8 cellular contexts compared by ENCODE assay signal in the genomic region with DNA sequence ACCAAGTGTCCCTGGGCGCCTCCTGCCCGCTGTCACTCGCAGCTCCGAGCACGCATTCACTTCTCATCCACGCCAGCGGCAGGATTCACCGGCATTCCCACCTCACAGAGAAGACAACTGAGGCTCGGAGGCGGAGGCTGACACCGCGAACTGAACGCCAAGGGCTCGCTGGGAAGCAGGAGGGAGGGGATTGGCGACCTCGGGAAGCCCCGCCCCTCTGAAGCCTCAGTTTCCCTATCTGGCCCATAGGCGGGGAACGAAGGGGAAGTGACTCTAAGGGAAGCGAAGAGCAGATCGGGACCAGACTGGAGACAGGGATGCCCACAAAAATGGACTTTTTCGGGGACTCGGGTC. TPM values are rescaled to one million over a fixed set of nuclear protein-coding genes. Genes with fewer than 3 reads are reported as not detected.
DNase-seq lines count a peak whose midpoint lies in the region; TF ChIP-seq lines count a peak whose summit lies in the region.

No MANE protein-coding gene starts in this region.

- H3K9me3 ChIP-seq in PC-9 (ENCODE audit: insufficient read depth, low read depth), result no peaks in the 10 kb centered on the region

- no peaks in the 10 kb centered on the region for H4K20me1 ChIP-seq in PC-9 (ENCODE audit: insufficient read depth)

- 0 out of 2 replicates have a peak overlapping the region, but pooled peaks have one; percentile 49 for H3K27ac ChIP-seq in PC-9

- H3K9me2 ChIP-seq in PC-9 (ENCODE audit: insufficient read depth), result no peaks in the 10 kb centered on the region

- no peaks in the 10 kb centered on the region for H3K27me3 ChIP-seq in PC-9 (ENCODE audit: insufficient read depth, low read depth)

- peak overlapping the region; percentile 91 for H2AFZ ChIP-seq in PC-9

- H3K79me2 ChIP-seq in PC-9 (ENCODE audit: low read depth), result peaks cover 9% of the 10 kb centered on the region

- H3F3A ChIP-seq in PC-9 (ENCODE audit: insufficient read depth, low read depth), result no peaks in the 10 kb centered on the region

- DNase-seq in ELR (ENCODE audit: low read depth) (peak; percentile 55), PC-9 (no peak), epithelial cell of esophagus (ENCODE audit: low read depth) (no peak), myocyte (ENCODE audit: low read depth) (peak; percentile 73), T1000 (lab: John Stamatoyannopoulos, UW) (no peak), NCI-H526 treated with DMSO at 0.1 percent for 48 hours (lab: John Stamatoyannopoulos, UW) (no peak), CD1c-positive myeloid dendritic cell (ENCODE audit: extremely low spot score) (no peak), posterior vena cava (ENCODE audit: low spot score) (no peak)

- H3K4me1 ChIP-seq in PC-9 (replicated peaks; ENCODE audit: insufficient read depth), result no peaks in the 10 kb centered on the region

- BruUV-seq in PC-9 (replicated peaks; lab: Mats Ljungman, UMichigan), result TSS peak; percentile 66

- no peaks in the 10 kb centered on the region for H3K36me3 ChIP-seq in PC-9 (ENCODE audit: low read depth)

- CTCF ChIA-PET in PC-9 (lab: Charles Lee), result no interaction called here

- H3K4me2 ChIP-seq in PC-9, result peak overlapping the region; percentile 85

- H3K4me3 ChIP-seq in PC-9 (peak overlapping the region; percentile 99), epithelial cell of esophagus (ENCODE audit: low read length) (peak overlapping the region; percentile 98)

- intact Hi-C loops in PC-9 (cut with micrococcal nuclease; ENCODE audit: unreplicated experiment) (loop anchor here (2.0 kb wide), 2 partner anchors 57 to 111 kb away; partner anchors contain the start of genes DUS3L, SAFB and SAFB2), posterior vena cava (cut with DNase I) (no loop called here)

- POLR2A ChIA-PET in PC-9 (lab: Charles Lee; ENCODE audit: unreplicated experiment), result interaction anchor here (0.7 kb wide), 1 partner anchor 353 kb away, joined by 3 read pairs; no protein-coding TSS in a partner anchor

- no peak for TF ChIP-seq CTCF in PC-9 (conservative IDR thresholded peaks at IDR 0.05)
- TF ChIP-seq CTCF in epithelial cell of esophagus (IDR thresholded peaks at IDR 0.05; ENCODE audit: insufficient read depth, low read depth, low read length, missing control alignments), result no peak

RNA-seq across cellular contexts. Expression of gene MICOS13, which starts 0.3 kb away (rescaled TPM):
- total RNA-seq in PC-9 (2021) (31.1 and 34.7 TPM in 2 replicates), myocyte (90.2 and 123 TPM in 2 replicates), posterior vena cava (10 to 100 TPM; 54.1 to 54.4 TPM)
- 137 TPM for polyA plus RNA-seq in myocyte (2012)

RNA-seq across cellular contexts. Expression of gene HSD11B1L, which starts 0.8 kb away (rescaled TPM):
- total RNA-seq in PC-9 (2021) (7.5 and 11.9 TPM in 2 replicates), myocyte (39.9 and 48.1 TPM in 2 replicates), posterior vena cava (1 to 10 TPM; 3.8 to 4.0 TPM)
- 28.3 TPM for polyA plus RNA-seq in myocyte (2012)

RNA-seq across cellular contexts. Expression of gene RPL36, which starts 10.0 kb away (rescaled TPM):
- total RNA-seq in PC-9 (2021) (772 and 787 TPM in 2 replicates), myocyte (605 and 876 TPM in 2 replicates), posterior vena cava (100 to 1,000 TPM; 525 to 575 TPM)
- 826 TPM for polyA plus RNA-seq in myocyte (2012)

RNA-seq across cellular contexts. Expression of gene LONP1, which starts 39.9 kb away (rescaled TPM):
- total RNA-seq in PC-9 (2021) (78.2 and 140 TPM in 2 replicates), myocyte (70.9 and 100 TPM in 2 replicates), posterior vena cava (10 to 100 TPM; 34.8 to 40.4 TPM)
- polyA plus RNA-seq in myocyte (2012), result 127 TPM

RNA-seq across cellular contexts. Expression of gene CATSPERD, which starts 40.4 kb away (rescaled TPM):
- total RNA-seq in PC-9 (2021), result not detected in 2 replicates
- not detected in 2 replicates for total RNA-seq in myocyte
- polyA plus RNA-seq in myocyte (2012), result not detected
- not detected for total RNA-seq in posterior vena cava

Comparison
In these comparisons a context has a peak if more than half of its experiments do, and no peak if none do; other contexts are left out.
1. DNase-seq: peak in ELR (single experiment) and myocyte (single experiment); none in PC-9 (0 of 2), epithelial cell of esophagus (single experiment), T1000 (single experiment), NCI-H526 treated with DMSO at 0.1 percent for 48 hours (single experiment), CD1c-positive myeloid dendritic cell (single experiment) and posterior vena cava (single experiment).